ENCODE assay signal across 29 cellular contexts in genomic region chr20:36796868-36797267, GRCh38.
"Had no signal": no experiment of that assay in that cellular context is flagged by ENCODE, and none has a peak within 500 bp of the region (broad histone marks: within the 10 kb centered on the region; RNA-seq: fewer than 3 reads in every experiment).

No MANE protein-coding gene starts in this region.

- H3K27ac ChIP-seq: pancreas, prostate gland, skin epidermis, suprapubic skin, testis, tibial artery, transverse colon, upper lobe of right lung, uterus had no signal

- H3K4me1 ChIP-seq: pancreas, prostate gland, testis, transverse colon, upper lobe of right lung, uterus had no signal

- H3K4me1 Mint-ChIP-seq: naive thymus-derived CD4-positive, alpha-beta T cell; neural crest cell; stimulated activated naive CD8-positive, alpha-beta T cell treated with anti-CD3 and anti-CD28 coated beads, Interleukin-15, amount 100 ng/mL, for 72 hours had no signal

- H3K4me2 ChIP-seq: smooth muscle cell had no signal

- H3K27me3 Mint-ChIP-seq: naive thymus-derived CD4-positive, alpha-beta T cell; stimulated activated memory B cell treated with anti-CD40 and anti-IgM and Interleukin-4, amounts not matched to agents 10 μg/mL and 1 μg/mL and 100 μg/mL, for 72 hours; stimulated activated naive CD8-positive, alpha-beta T cell treated with anti-CD3 and anti-CD28 coated beads, Interleukin-15, amount 100 ng/mL, for 72 hours; type B pancreatic cell had no signal

- H3K4me3 Mint-ChIP-seq: naive thymus-derived CD4-positive, alpha-beta T cell; natural killer cell; nephron; neural crest cell; stimulated activated memory B cell treated with anti-CD40 and anti-IgM and Interleukin-4, amounts not matched to agents 10 μg/mL and 1 μg/mL and 100 μg/mL, for 72 hours; stimulated activated naive CD8-positive, alpha-beta T cell treated with anti-CD3 and anti-CD28 coated beads, Interleukin-15, amount 100 ng/mL, for 72 hours; type B pancreatic cell had no signal

- H3K27ac Mint-ChIP-seq: naive thymus-derived CD4-positive, alpha-beta T cell; natural killer cell; nephron; stimulated activated memory B cell treated with anti-CD40 and anti-IgM and Interleukin-4, amounts not matched to agents 10 μg/mL and 1 μg/mL and 100 μg/mL, for 72 hours; stimulated activated naive CD8-positive, alpha-beta T cell treated with anti-CD3 and anti-CD28 coated beads, Interleukin-15, amount 100 ng/mL, for 72 hours; type B pancreatic cell had no signal

- H3K9me3 Mint-ChIP-seq: natural killer cell; nephron; neural crest cell; stimulated activated memory B cell treated with anti-CD40 and anti-IgM and Interleukin-4, amounts not matched to agents 10 μg/mL and 1 μg/mL and 100 μg/mL, for 72 hours; stimulated activated naive CD8-positive, alpha-beta T cell treated with anti-CD3 and anti-CD28 coated beads, Interleukin-15, amount 100 ng/mL, for 72 hours; type B pancreatic cell had no signal

- ATAC-seq: naive thymus-derived CD4-positive, alpha-beta T cell; natural killer cell; pancreas; sciatic nerve; stimulated activated memory B cell treated with anti-CD40 and anti-IgM and Interleukin-4, amounts not matched to agents 10 μg/mL and 1 μg/mL and 100 μg/mL, for 72 hours; stimulated activated naive CD8-positive, alpha-beta T cell treated with anti-CD3 and anti-CD28 coated beads, Interleukin-15, amount 100 ng/mL, for 72 hours; stimulated activated naive CD8-positive, alpha-beta T cell treated with anti-CD3 and anti-CD28 coated beads, Interleukin-15, Interleukin-2, amounts not matched to agents 100 U/mL and 50 U/mL, for 24 hours; upper lobe of right lung had no signal

- H3K36me3 ChIP-seq: uterus had no signal

- FAIRE-seq: pancreas had no signal

- DNase-seq: naive thymus-derived CD4-positive, alpha-beta T cell; natural killer cell; occipital lobe; pancreas; retina; right cardiac atrium; spleen; stimulated activated CD4-positive, alpha-beta T cell treated with anti-CD3 and anti-CD28 coated beads, Interleukin-12 subunit alpha, Interleukin-12 subunit beta, amount 100 ng/mL, for 4 hours; stimulated activated CD4-positive, alpha-beta T cell treated with anti-CD3 and anti-CD28 coated beads, Interleukin-1b, Interleukin-23, amount 100 ng/mL, for 48 hours; stimulated activated CD4-positive, alpha-beta T cell treated with anti-CD3 and anti-CD28 coated beads, Interleukin-4, amount 100 ng/mL, for 1 hour; stimulated activated CD4-positive, alpha-beta T cell treated with anti-CD3 and anti-CD28 coated beads, Interleukin-4, amount 100 ng/mL, for 4 hours; stimulated activated CD8-positive, alpha-beta memory T cell treated with anti-CD3 and anti-CD28 coated beads, Interleukin-4, amount 100 ng/mL, for 48 hours; stimulated activated naive CD4-positive, alpha-beta T cell; stimulated activated naive CD8-positive, alpha-beta T cell treated with anti-CD3 and anti-CD28 coated beads, Interleukin-15, amount 100 ng/mL, for 72 hours; stimulated activated naive CD8-positive, alpha-beta T cell treated with anti-CD3 and anti-CD28 coated beads, Interleukin-15, Interleukin-2, amounts not matched to agents 100 U/mL and 50 U/mL, for 24 hours; testis; tibial artery; transverse colon; upper lobe of right lung; uterus had no signal

- H3K36me3 Mint-ChIP-seq: natural killer cell had no signal

- H3K4me3 ChIP-seq: pancreas, prostate gland, skin epidermis, smooth muscle cell, spleen, suprapubic skin, testis, tibial artery, transverse colon, upper lobe of right lung, uterus had no signal

- H3K27me3 ChIP-seq: pancreas, spleen, suprapubic skin, testis, tibial artery, transverse colon, upper lobe of right lung, uterus had no signal

- H3K9me3 ChIP-seq: pancreas, prostate gland, spleen, suprapubic skin, testis, tibial artery, transverse colon, upper lobe of right lung, uterus had no signal
